15 cellular contexts compared by ENCODE assay signal in genomic region chr15:60745469-60745971, GRCh38.
A peak's percentile ranks its signal among the peaks of the same experiment; 100 is the strongest.
DNase-seq lines count a peak whose midpoint lies in the region; ATAC-seq and TF ChIP-seq lines count a peak whose summit lies in the region.
"Had no signal": no experiment of that assay in that cellular context is flagged by ENCODE, and none has a peak within 500 bp of the region (broad histone marks: within the 10 kb centered on the region; RNA-seq: fewer than 3 reads in every experiment).

No MANE protein-coding gene starts in this region.

- ATAC-seq in GM18868 (IDR thresholded peaks at IDR 0.05; ENCODE audit: unreplicated experiment) = no peak
- ATAC-seq: activated CD4-positive, CD25-positive, alpha-beta regulatory T cell treated with anti-CD3 and anti-CD28 coated beads, Interleukin-2, amount 50 U/mL, for 24 hours; activated naive CD4-positive, alpha-beta T cell treated with anti-CD3 and anti-CD28 coated beads, Interleukin-2, amount 50 U/mL, for 72 hours; natural killer cell; Panc1 had no signal

- H3K27ac ChIP-seq in dorsolateral prefrontal cortex = no peak overlapping the region

- CTCF ChIA-PET in BJ (lab: Yijun Ruan, JAX) = interaction anchor here (0.7 kb wide), 1 partner anchor 59 kb away, joined by 3 read pairs; no protein-coding TSS in a partner anchor

- H3K36me3 ChIP-seq in BJ (ENCODE audit: control insufficient read depth, insufficient read depth, low read length) (no peaks in the 10 kb centered on the region), skeletal muscle satellite cell (ENCODE audit: insufficient read depth, low read length) (no peaks in the 10 kb centered on the region)

- H3K4me3 ChIP-seq in BJ (ENCODE audit: low read depth, low read length) = no peak overlapping the region
- peak overlapping the region; percentile 4 for H3K4me3 ChIP-seq in skeletal muscle satellite cell (ENCODE audit: low read length)
- H3K4me3 ChIP-seq in dorsolateral prefrontal cortex = peak overlapping the region in 11 of 59 donors; percentile 2 to 51 (median 20)

- H3K27me3 ChIP-seq in BJ (ENCODE audit: control insufficient read depth, insufficient read depth, low read length) = no peaks in the 10 kb centered on the region
- no peaks in the 10 kb centered on the region for H3K27me3 ChIP-seq in skeletal muscle satellite cell (ENCODE audit: control insufficient read depth, insufficient read depth, low read length)
- no peaks in the 10 kb centered on the region for H3K27me3 ChIP-seq in dorsolateral prefrontal cortex

- POLR2A ChIA-PET in BJ (lab: Charles Lee) = interaction anchor here (0.7 kb wide), 1 partner anchor 289 kb away, joined by 6 read pairs; no protein-coding TSS in a partner anchor

- intact Hi-C loops in dorsolateral prefrontal cortex (cut with DNase I) = no loop called here

- DNase-seq in BJ (ENCODE audit: low read depth) = peak; percentile 35
- peak; percentile 17 for DNase-seq in cerebellar cortex (ENCODE audit: low spot score)
- peak; percentile 74 for DNase-seq in iris pigment epithelial cell (ENCODE audit: low read depth)
- no peak for DNase-seq in dorsolateral prefrontal cortex
- no peak for DNase-seq in NCI-H2081 treated with DMSO at 0.1 percent for 48 hours (lab: John Stamatoyannopoulos, UW)
- no peak for DNase-seq in erythroblast (lab: John Stamatoyannopoulos, UW)
- DNase-seq: natural killer cell, NCI-H1105, NCI-H510A, small intestine had no signal

- no peak for TF ChIP-seq CTCF in BJ (IDR thresholded peaks at IDR 0.05; ENCODE audit: insufficient read depth, low read depth, low read length)
- TF ChIP-seq CTCF in dorsolateral prefrontal cortex (IDR thresholded peaks at IDR 0.05 in 54 of 56, conservative IDR thresholded peaks at IDR 0.05 in 2 of 56; ENCODE audit: low read depth in 1 of 56, partially characterized antibody in 56 of 56) = no peak

- peaks cover 25% of the 10 kb centered on the region for H3K4me1 ChIP-seq in skeletal muscle satellite cell (ENCODE audit: control insufficient read depth, insufficient read depth, low read length)

- H3K4me2 ChIP-seq in skeletal muscle satellite cell (ENCODE audit: low read length) = peak overlapping the region; percentile 29

- TF ChIP-seq POLR2A in erythroblast (IDR thresholded peaks at IDR 0.05; ENCODE audit: low read length) = no peak

- H3K9ac ChIP-seq in skeletal muscle satellite cell (ENCODE audit: low read depth, low read length) = peak overlapping the region; percentile 0

- no peaks in the 10 kb centered on the region for H3K9me3 ChIP-seq in skeletal muscle satellite cell (replicated peaks; ENCODE audit: low read length)

Comparison
In these comparisons a context has a peak if more than half of its experiments do, and no peak if none do; other contexts are left out.
1. DNase-seq: peak in BJ (single experiment), cerebellar cortex (single experiment) and iris pigment epithelial cell (single experiment); none in dorsolateral prefrontal cortex (0 of 10), NCI-H2081 treated with DMSO at 0.1 percent for 48 hours (single experiment) and erythroblast (0 of 2).